ENCODE assay signal across 8 cellular contexts in the genomic region with DNA sequence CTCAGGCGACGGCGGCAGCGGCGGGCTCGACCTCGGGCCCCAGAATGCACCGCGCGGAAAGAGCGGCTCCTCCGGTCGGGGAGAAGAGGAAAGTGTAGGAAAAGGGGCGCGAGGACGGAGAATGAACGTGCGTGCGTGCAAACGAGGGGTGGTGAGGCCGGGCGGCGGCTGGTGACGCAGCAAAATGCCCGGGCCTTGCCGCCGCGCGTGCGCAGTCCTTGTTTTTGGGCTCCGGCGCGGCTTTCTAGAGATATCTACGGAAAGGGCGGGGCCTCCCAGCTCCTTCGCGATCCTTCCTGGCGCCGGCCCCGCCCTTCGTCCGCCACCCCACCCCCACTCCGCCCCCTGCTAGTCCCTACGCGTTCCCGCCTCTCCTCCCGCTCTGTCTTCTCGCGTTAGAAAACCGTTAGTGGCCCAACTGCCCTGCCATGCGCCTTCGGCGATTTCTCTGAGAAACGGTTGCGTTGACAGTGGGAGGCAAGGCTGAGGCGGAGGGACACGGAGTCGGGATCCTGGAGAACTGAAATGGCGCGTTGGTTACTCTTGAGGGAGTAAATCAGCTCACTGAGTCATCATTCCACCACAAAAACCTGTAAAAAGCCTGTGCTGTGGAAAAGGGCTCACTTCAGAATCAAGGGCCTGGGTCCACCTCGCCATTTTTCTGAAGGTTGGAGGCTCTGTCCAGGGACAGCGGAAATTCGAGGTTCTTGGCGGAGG. TPM values are rescaled to one million over a fixed set of nuclear protein-coding genes. Genes with fewer than 3 reads are reported as not detected.
A peak's percentile ranks its signal among the peaks of the same experiment; 100 is the strongest.
DNase-seq lines count a peak whose midpoint lies in the region; ATAC-seq and TF ChIP-seq lines count a peak whose summit lies in the region.

A gene with protein sequence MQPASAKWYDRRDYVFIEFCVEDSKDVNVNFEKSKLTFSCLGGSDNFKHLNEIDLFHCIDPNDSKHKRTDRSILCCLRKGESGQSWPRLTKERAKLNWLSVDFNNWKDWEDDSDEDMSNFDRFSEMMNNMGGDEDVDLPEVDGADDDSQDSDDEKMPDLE (minus strand): TSS at position 156 of the 717 bp plus-strand sequence. CDS start 285 bp downstream, outside the sequence.

- H3K27me3 ChIP-seq in kidney epithelial cell (ENCODE audit: control insufficient read depth, insufficient read depth, low read length): no peaks in the 10 kb centered on the region

- DNase-seq in AG20443 (ENCODE audit: low spot score) (peak; percentile 99), NCI-H510A (lab: John Stamatoyannopoulos, UW) (peak; percentile 96), cerebellum (ENCODE audit: low spot score) (peak; percentile 96), kidney epithelial cell (ENCODE audit: low read depth) (peak; percentile 84)
- peak; percentile 97 for DNase-seq in activated CD4-positive, alpha-beta T cell treated with anti-CD3 and anti-CD28 coated beads for 1 hour
- peak; percentile 98 for DNase-seq in stimulated activated CD4-positive, alpha-beta T cell treated with anti-CD3 and anti-CD28 coated beads, Interleukin-15, amount 100 ng/mL, for 48 hours (ENCODE audit: low read depth in 2 of 2)

- TF ChIP-seq CTCF in kidney epithelial cell (IDR thresholded peaks at IDR 0.05; ENCODE audit: insufficient read depth, low read length, poor library complexity, severe bottlenecking): no peak

- peak; percentile 94 for TF ChIP-seq POLR2A in GM19099 (IDR thresholded peaks at IDR 0.05; ENCODE audit: extremely low read depth, insufficient read length, low read depth)

- no peaks in the 10 kb centered on the region for H3K36me3 ChIP-seq in kidney epithelial cell (ENCODE audit: control insufficient read depth, insufficient read depth, low read length)

- ATAC-seq in HG03432 (IDR thresholded peaks at IDR 0.05; ENCODE audit: unreplicated experiment): peak; percentile 75

- H3K4me3 ChIP-seq in kidney epithelial cell (ENCODE audit: low read depth, low read length): peak within 1 kb of the TSS; percentile 99

RNA-seq across cellular contexts. Expression of the gene that starts here (rescaled TPM):
- total RNA-seq in cerebellum (69.1 TPM), kidney epithelial cell (114 and 119 TPM in 2 replicates)

Comparison
In these comparisons a context has a peak if more than half of its experiments do, and no peak if none do; other contexts are left out.
1. Peak in every context shown above with its lines: DNase-seq, ATAC-seq and H3K4me3 ChIP-seq.